Comparison of ENCODE assay signal across 8 cellular contexts in genomic region chr16:27449434-27450188, GRCh38. TPM values are rescaled to one million over a fixed set of nuclear protein-coding genes. Genes with fewer than 3 reads are reported as not detected.
A peak's percentile ranks its signal among the peaks of the same experiment; 100 is the strongest.
DNase-seq lines count a peak whose midpoint lies in the region; ATAC-seq and TF ChIP-seq lines count a peak whose summit lies in the region.

No MANE protein-coding gene starts in this region.

- H3K27ac ChIP-seq in spleen (peak overlapping the region in 6 of 8 donors; percentile 36 to 86 (median 63)), breast epithelium (no peak overlapping the region)

- H3K4me3 ChIP-seq in spleen, result peak overlapping the region in 1 of 8 donors; percentile 46
- no peak overlapping the region for H3K4me3 ChIP-seq in breast epithelium

- H3K9me3 ChIP-seq in spleen, result peaks cover 0 to 15% (median 6%) of the 10 kb centered on the region in 8 donors
- H3K9me3 ChIP-seq in breast epithelium, result peaks cover 6 to 11% of the 10 kb centered on the region in 2 donors

- intact Hi-C loops in spleen (cut with DNase I; ENCODE audit: low total_unique reads), result loop anchor here (10.0 kb wide), 2 partner anchors 75 to 215 kb away; no protein-coding TSS in a partner anchor
- intact Hi-C loops in breast epithelium (cut with DNase I; ENCODE audit: low total_unique reads), result no loop called here
- intact Hi-C loops in posterior vena cava (cut with DNase I), result loop anchor here (10.0 kb wide), 4 partner anchors 215 to 295 kb away; no protein-coding TSS in a partner anchor

- 11 to 20% (median 16%) methylated on average over 19 to 31 of the region's 31 CpGs for WGBS in spleen, 5 donors

- DNase-seq in activated T-cell treated with anti-CD3 and anti-CD28 coated beads, Interleukin-2, amount 50 U/mL, for 1 hour, result peak; percentile 85
- DNase-seq in spleen (peak; percentile 90), breast epithelium (ENCODE audit: low spot score in 2 of 2) (no peak), NCI-H446 (lab: John Stamatoyannopoulos, UW) (no peak), posterior vena cava (ENCODE audit: low spot score) (no peak), 8988T (no peak)

- no peak for TF ChIP-seq POLR2A in spleen (IDR thresholded peaks at IDR 0.05)
- TF ChIP-seq POLR2A in breast epithelium (IDR thresholded peaks at IDR 0.05), result no peak

- H3K4me1 ChIP-seq in spleen (peaks cover 15 to 69% (median 48%) of the 10 kb centered on the region in 6 donors), breast epithelium (no peaks in the 10 kb centered on the region)

- peaks cover 0 to 32% (median 10%) of the 10 kb centered on the region in 7 donors for H3K27me3 ChIP-seq in spleen (replicated peaks in 1 of 7)
- H3K27me3 ChIP-seq in breast epithelium, result peaks cover 0 to 29% of the 10 kb centered on the region in 2 donors

- ATAC-seq in GM18867 (IDR thresholded peaks at IDR 0.05; ENCODE audit: unreplicated experiment) (peak; percentile 37), HG03280 (IDR thresholded peaks at IDR 0.05; ENCODE audit: unreplicated experiment) (peak; percentile 51)

- H3K36me3 ChIP-seq in spleen (peaks cover 0 to 40% (median 13%) of the 10 kb centered on the region in 6 donors), breast epithelium (no peaks in the 10 kb centered on the region)

- TF ChIP-seq CTCF in spleen (IDR thresholded peaks at IDR 0.05 in 8 of 11, conservative IDR thresholded peaks at IDR 0.05 in 3 of 11) (no peak), breast epithelium (IDR thresholded peaks at IDR 0.05) (no peak)

RNA-seq across cellular contexts. Expression of gene IL21R, which starts 47.6 kb away (rescaled TPM):
- 10 to 100 TPM in 6 of 7 donors, 1 to 10 TPM in 1; 8.7 to 19.7 (median 13.0) TPM for total RNA-seq in spleen
- 1 to 10 TPM; 2.7 to 6.0 (median 3.3) TPM for polyA plus RNA-seq in spleen
- under 1 TPM in 2 of 3 donors, not detected in 1; 0.16 to 0.33 TPM for total RNA-seq in breast epithelium
- total RNA-seq in posterior vena cava, result under 1 TPM; 0.24 to 0.56 TPM

Comparison
In these comparisons a context has a peak if more than half of its experiments do, and no peak if none do; other contexts are left out.
1. DNase-seq: peak in activated T-cell treated with anti-CD3 and anti-CD28 coated beads, Interleukin-2, amount 50 U/mL, for 1 hour (single experiment) and spleen (single experiment); none in breast epithelium (0 of 2), NCI-H446 (0 of 2), posterior vena cava (single experiment) and 8988T (single experiment).
2. H3K27ac ChIP-seq: peak in spleen (6 of 8); none in breast epithelium (0 of 2).
3. RNA of gene IL21R, which starts 47.6 kb away (total RNA-seq): 8.7 to 19.7 TPM in spleen; 0.24 to 0.56 TPM in posterior vena cava and 0.16 to 0.33 TPM in breast epithelium; every median in the first group is over 4 times any median in the second.